In the genomic region with DNA sequence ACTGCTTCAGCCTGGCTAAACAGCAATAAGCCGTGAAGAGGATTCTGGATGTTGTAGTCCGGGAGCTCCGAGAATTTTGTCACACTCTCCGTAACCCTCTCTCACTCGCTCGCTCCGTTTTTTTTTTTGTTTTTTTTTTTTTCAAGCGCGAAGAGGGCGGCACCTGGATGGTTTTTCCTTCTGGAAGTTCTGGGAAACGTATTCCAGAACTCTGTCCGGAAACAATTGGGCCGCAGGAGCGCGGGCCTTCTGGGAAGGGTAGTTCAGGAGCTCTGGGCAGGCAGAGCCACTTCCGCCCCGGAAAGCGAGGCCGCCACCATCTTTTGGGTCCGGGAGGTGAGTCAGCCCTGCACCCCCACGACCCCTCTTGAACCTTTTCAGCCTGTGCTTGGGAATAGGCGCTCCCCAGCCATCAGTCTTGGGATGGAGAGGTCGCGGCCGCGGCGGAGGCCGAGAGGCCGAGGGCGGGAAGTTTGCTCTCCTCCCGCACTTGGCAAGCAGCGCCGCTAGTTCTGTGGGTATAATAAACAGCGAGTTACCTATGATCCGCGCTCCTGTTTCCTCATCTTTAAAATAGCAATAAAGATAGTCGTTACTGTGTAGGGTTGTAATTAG, we compare ENCODE assay signal across 2 cellular contexts.
TF ChIP-seq lines count a peak whose summit lies in the region.

A gene (plus strand): TSS at position 283 of the 615 bp plus-strand sequence. CDS start 5,261 bp downstream, outside the sequence.

TF ChIP-seq in GM23338, 12 proteins besides CTCF, POLR2A, EP300 and RAD21:
- TF ChIP-seq CREB1 (CRISPR knock-in tag; IDR thresholded peaks at IDR 0.05; ENCODE audit: low read depth) (0 out of 2 replicates have a peak, but pooled peaks have one; percentile 4), JUNB (IDR thresholded peaks at IDR 0.05; ENCODE audit: unreplicated experiment) (no peak), POLR2AphosphoS5 (IDR thresholded peaks at IDR 0.05; ENCODE audit: low read depth) (peak; percentile 78)
- TF ChIP-seq, protein P1, sequence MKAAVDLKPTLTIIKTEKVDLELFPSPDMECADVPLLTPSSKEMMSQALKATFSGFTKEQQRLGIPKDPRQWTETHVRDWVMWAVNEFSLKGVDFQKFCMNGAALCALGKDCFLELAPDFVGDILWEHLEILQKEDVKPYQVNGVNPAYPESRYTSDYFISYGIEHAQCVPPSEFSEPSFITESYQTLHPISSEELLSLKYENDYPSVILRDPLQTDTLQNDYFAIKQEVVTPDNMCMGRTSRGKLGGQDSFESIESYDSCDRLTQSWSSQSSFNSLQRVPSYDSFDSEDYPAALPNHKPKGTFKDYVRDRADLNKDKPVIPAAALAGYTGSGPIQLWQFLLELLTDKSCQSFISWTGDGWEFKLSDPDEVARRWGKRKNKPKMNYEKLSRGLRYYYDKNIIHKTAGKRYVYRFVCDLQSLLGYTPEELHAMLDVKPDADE (IDR thresholded peaks at IDR 0.05): peak; percentile 97

TF ChIP-seq in SK-N-SH, 30 proteins besides CTCF, POLR2A, EP300 and RAD21:
- TF ChIP-seq, protein P2, sequence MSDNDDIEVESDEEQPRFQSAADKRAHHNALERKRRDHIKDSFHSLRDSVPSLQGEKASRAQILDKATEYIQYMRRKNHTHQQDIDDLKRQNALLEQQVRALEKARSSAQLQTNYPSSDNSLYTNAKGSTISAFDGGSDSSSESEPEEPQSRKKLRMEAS (IDR thresholded peaks at IDR 0.05; ENCODE audit: low read depth): peak; percentile 76
- TF ChIP-seq TAF1 (IDR thresholded peaks at IDR 0.05; ENCODE audit: borderline replicate concordance, low read depth, low read length) (peak; percentile 76), POLR2AphosphoS5 (IDR thresholded peaks at IDR 0.05; ENCODE audit: low read depth, low read length) (peak; percentile 68), GABPA (IDR thresholded peaks at IDR 0.05; ENCODE audit: low read depth) (peak; percentile 95), CHD2 (IDR thresholded peaks at IDR 0.05; ENCODE audit: low read length, partially characterized antibody) (peak; percentile 93), MXI1 (IDR thresholded peaks at IDR 0.05; ENCODE audit: low read depth, low read length) (peak; percentile 19; the same call in 1 of the 2 replicates), TEAD4 (IDR thresholded peaks at IDR 0.05; ENCODE audit: borderline replicate concordance, insufficient read depth) (no peak), GATA2 (CRISPR knock-in tag; IDR thresholded peaks at IDR 0.05) (no peak), SMC3 (IDR thresholded peaks at IDR 0.05; ENCODE audit: low read depth, low read length) (no peak), FOSL2 (IDR thresholded peaks at IDR 0.05; ENCODE audit: borderline replicate concordance, low read depth) (peak; percentile 66), EZH2phosphoT487 (IDR thresholded peaks at IDR 0.05; ENCODE audit: borderline replicate concordance, low read depth) (no peak), YY1 (IDR thresholded peaks at IDR 0.05; ENCODE audit: low read depth) (peak; percentile 88), ELF1 (IDR thresholded peaks at IDR 0.05) (peak; percentile 89), FOXM1 (IDR thresholded peaks at IDR 0.05; ENCODE audit: low read depth) (no peak), NFIC (IDR thresholded peaks at IDR 0.05; ENCODE audit: borderline replicate concordance) (no peak), RXRA (IDR thresholded peaks at IDR 0.05; ENCODE audit: borderline replicate concordance, low read depth) (no peak), RCOR1 (IDR thresholded peaks at IDR 0.05; ENCODE audit: low read length) (0 out of 2 replicates have a peak, but pooled peaks have one; percentile 37), MEF2A (IDR thresholded peaks at IDR 0.05; ENCODE audit: borderline replicate concordance, low read depth) (no peak), JUND (IDR thresholded peaks at IDR 0.05) (no peak; the same call in none of the 2 replicates), TCF12 (IDR thresholded peaks at IDR 0.05) (peak; percentile 29; the same call in 1 of the 2 replicates), FOXJ3 (CRISPR knock-in tag; IDR thresholded peaks at IDR 0.05) (no peak), RFX5 (IDR thresholded peaks at IDR 0.05; ENCODE audit: low read length) (0 out of 2 replicates have a peak, but pooled peaks have one; percentile 12), SIN3A (IDR thresholded peaks at IDR 0.05; ENCODE audit: borderline replicate concordance, low read depth, low read length) (no peak; the same call in 1 of the 2 replicates), NRF1 (IDR thresholded peaks at IDR 0.05; ENCODE audit: low read depth, low read length) (no peak)
- TF ChIP-seq, protein P3, sequence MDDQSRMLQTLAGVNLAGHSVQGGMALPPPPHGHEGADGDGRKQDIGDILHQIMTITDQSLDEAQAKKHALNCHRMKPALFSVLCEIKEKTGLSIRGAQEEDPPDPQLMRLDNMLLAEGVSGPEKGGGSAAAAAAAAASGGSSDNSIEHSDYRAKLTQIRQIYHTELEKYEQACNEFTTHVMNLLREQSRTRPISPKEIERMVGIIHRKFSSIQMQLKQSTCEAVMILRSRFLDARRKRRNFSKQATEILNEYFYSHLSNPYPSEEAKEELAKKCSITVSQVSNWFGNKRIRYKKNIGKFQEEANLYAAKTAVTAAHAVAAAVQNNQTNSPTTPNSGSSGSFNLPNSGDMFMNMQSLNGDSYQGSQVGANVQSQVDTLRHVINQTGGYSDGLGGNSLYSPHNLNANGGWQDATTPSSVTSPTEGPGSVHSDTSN (IDR thresholded peaks at IDR 0.05): no peak
- TF ChIP-seq, protein P4, sequence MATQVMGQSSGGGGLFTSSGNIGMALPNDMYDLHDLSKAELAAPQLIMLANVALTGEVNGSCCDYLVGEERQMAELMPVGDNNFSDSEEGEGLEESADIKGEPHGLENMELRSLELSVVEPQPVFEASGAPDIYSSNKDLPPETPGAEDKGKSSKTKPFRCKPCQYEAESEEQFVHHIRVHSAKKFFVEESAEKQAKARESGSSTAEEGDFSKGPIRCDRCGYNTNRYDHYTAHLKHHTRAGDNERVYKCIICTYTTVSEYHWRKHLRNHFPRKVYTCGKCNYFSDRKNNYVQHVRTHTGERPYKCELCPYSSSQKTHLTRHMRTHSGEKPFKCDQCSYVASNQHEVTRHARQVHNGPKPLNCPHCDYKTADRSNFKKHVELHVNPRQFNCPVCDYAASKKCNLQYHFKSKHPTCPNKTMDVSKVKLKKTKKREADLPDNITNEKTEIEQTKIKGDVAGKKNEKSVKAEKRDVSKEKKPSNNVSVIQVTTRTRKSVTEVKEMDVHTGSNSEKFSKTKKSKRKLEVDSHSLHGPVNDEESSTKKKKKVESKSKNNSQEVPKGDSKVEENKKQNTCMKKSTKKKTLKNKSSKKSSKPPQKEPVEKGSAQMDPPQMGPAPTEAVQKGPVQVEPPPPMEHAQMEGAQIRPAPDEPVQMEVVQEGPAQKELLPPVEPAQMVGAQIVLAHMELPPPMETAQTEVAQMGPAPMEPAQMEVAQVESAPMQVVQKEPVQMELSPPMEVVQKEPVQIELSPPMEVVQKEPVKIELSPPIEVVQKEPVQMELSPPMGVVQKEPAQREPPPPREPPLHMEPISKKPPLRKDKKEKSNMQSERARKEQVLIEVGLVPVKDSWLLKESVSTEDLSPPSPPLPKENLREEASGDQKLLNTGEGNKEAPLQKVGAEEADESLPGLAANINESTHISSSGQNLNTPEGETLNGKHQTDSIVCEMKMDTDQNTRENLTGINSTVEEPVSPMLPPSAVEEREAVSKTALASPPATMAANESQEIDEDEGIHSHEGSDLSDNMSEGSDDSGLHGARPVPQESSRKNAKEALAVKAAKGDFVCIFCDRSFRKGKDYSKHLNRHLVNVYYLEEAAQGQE (IDR thresholded peaks at IDR 0.05; ENCODE audit: low read depth, low read length): peak; percentile 22; the same call in 1 of the 2 replicates
- TF ChIP-seq, protein P5, sequence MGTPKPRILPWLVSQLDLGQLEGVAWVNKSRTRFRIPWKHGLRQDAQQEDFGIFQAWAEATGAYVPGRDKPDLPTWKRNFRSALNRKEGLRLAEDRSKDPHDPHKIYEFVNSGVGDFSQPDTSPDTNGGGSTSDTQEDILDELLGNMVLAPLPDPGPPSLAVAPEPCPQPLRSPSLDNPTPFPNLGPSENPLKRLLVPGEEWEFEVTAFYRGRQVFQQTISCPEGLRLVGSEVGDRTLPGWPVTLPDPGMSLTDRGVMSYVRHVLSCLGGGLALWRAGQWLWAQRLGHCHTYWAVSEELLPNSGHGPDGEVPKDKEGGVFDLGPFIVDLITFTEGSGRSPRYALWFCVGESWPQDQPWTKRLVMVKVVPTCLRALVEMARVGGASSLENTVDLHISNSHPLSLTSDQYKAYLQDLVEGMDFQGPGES (IDR thresholded peaks at IDR 0.05; ENCODE audit: low read depth, low read length): no peak
- TF ChIP-seq, protein P6, sequence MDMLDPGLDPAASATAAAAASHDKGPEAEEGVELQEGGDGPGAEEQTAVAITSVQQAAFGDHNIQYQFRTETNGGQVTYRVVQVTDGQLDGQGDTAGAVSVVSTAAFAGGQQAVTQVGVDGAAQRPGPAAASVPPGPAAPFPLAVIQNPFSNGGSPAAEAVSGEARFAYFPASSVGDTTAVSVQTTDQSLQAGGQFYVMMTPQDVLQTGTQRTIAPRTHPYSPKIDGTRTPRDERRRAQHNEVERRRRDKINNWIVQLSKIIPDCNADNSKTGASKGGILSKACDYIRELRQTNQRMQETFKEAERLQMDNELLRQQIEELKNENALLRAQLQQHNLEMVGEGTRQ (IDR thresholded peaks at IDR 0.05; ENCODE audit: borderline replicate concordance, low read depth, low read length): no peak
- TF ChIP-seq, protein P7, sequence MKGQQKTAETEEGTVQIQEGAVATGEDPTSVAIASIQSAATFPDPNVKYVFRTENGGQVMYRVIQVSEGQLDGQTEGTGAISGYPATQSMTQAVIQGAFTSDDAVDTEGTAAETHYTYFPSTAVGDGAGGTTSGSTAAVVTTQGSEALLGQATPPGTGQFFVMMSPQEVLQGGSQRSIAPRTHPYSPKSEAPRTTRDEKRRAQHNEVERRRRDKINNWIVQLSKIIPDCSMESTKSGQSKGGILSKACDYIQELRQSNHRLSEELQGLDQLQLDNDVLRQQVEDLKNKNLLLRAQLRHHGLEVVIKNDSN (IDR thresholded peaks at IDR 0.05; ENCODE audit: borderline replicate concordance, low read depth): no peak
- TF ChIP-seq, protein P8, sequence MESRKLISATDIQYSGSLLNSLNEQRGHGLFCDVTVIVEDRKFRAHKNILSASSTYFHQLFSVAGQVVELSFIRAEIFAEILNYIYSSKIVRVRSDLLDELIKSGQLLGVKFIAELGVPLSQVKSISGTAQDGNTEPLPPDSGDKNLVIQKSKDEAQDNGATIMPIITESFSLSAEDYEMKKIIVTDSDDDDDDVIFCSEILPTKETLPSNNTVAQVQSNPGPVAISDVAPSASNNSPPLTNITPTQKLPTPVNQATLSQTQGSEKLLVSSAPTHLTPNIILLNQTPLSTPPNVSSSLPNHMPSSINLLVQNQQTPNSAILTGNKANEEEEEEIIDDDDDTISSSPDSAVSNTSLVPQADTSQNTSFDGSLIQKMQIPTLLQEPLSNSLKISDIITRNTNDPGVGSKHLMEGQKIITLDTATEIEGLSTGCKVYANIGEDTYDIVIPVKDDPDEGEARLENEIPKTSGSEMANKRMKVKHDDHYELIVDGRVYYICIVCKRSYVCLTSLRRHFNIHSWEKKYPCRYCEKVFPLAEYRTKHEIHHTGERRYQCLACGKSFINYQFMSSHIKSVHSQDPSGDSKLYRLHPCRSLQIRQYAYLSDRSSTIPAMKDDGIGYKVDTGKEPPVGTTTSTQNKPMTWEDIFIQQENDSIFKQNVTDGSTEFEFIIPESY (IDR thresholded peaks at IDR 0.05; ENCODE audit: borderline replicate concordance, low read depth): peak; percentile 10; the same call in 1 of the 2 replicates
